Comparison of ENCODE assay signal across 1 cellular context in the genomic region with DNA sequence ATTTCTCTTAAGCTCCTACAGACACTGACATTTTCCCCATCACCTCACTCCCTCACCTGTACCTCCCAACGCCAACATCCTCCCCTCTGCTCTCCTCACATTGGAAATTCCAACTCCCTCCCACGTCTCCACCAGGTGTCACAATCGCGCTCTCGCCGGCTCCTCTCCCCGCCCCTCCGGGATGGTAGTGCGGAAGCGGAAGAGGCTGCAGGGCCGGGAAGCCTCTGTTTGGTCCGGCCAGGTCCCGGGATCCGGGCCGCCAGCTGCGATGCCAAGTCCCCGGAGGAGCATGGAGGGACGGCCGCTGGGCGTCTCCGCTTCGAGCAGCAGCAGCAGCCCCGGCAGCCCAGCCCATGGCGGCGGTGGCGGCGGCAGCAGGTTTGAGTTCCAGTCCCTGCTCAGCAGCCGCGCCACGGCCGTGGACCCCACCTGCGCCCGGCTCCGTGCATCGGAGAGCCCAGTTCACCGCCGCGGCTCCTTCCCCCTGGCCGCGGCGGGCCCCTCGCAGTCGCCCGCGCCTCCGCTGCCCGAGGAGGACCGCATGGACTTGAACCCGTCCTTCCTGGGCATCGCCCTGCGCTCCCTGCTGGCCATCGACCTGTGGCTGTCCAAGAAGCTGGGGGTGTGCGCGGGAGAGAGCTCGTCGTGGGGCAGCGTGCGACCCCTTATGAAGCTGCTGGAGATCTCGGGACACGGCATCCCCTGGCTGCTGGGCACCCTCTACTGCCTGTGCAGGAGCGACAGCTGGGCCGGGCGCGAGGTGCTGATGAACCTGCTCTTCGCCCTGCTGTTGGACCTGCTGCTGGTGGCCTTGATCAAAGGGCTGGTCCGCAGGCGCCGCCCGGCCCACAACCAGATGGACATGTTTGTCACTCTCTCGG.
TF ChIP-seq lines count a peak whose summit lies in the region.

A gene (plus strand): TSS at position 187 of the 881 bp plus-strand sequence. CDS start 82 bp downstream, at position 269.

TF ChIP-seq in HEK293, 187 proteins besides CTCF, POLR2A, EP300 and RAD21 (continued from another document and continues in another):
- TF ChIP-seq, protein P1, sequence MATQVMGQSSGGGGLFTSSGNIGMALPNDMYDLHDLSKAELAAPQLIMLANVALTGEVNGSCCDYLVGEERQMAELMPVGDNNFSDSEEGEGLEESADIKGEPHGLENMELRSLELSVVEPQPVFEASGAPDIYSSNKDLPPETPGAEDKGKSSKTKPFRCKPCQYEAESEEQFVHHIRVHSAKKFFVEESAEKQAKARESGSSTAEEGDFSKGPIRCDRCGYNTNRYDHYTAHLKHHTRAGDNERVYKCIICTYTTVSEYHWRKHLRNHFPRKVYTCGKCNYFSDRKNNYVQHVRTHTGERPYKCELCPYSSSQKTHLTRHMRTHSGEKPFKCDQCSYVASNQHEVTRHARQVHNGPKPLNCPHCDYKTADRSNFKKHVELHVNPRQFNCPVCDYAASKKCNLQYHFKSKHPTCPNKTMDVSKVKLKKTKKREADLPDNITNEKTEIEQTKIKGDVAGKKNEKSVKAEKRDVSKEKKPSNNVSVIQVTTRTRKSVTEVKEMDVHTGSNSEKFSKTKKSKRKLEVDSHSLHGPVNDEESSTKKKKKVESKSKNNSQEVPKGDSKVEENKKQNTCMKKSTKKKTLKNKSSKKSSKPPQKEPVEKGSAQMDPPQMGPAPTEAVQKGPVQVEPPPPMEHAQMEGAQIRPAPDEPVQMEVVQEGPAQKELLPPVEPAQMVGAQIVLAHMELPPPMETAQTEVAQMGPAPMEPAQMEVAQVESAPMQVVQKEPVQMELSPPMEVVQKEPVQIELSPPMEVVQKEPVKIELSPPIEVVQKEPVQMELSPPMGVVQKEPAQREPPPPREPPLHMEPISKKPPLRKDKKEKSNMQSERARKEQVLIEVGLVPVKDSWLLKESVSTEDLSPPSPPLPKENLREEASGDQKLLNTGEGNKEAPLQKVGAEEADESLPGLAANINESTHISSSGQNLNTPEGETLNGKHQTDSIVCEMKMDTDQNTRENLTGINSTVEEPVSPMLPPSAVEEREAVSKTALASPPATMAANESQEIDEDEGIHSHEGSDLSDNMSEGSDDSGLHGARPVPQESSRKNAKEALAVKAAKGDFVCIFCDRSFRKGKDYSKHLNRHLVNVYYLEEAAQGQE (tag by site-specific recombination; IDR thresholded peaks at IDR 0.05), result no peak
- peak; percentile 93 for TF ChIP-seq IKZF3 (tag by site-specific recombination; IDR thresholded peaks at IDR 0.05)
- TF ChIP-seq, protein P2, sequence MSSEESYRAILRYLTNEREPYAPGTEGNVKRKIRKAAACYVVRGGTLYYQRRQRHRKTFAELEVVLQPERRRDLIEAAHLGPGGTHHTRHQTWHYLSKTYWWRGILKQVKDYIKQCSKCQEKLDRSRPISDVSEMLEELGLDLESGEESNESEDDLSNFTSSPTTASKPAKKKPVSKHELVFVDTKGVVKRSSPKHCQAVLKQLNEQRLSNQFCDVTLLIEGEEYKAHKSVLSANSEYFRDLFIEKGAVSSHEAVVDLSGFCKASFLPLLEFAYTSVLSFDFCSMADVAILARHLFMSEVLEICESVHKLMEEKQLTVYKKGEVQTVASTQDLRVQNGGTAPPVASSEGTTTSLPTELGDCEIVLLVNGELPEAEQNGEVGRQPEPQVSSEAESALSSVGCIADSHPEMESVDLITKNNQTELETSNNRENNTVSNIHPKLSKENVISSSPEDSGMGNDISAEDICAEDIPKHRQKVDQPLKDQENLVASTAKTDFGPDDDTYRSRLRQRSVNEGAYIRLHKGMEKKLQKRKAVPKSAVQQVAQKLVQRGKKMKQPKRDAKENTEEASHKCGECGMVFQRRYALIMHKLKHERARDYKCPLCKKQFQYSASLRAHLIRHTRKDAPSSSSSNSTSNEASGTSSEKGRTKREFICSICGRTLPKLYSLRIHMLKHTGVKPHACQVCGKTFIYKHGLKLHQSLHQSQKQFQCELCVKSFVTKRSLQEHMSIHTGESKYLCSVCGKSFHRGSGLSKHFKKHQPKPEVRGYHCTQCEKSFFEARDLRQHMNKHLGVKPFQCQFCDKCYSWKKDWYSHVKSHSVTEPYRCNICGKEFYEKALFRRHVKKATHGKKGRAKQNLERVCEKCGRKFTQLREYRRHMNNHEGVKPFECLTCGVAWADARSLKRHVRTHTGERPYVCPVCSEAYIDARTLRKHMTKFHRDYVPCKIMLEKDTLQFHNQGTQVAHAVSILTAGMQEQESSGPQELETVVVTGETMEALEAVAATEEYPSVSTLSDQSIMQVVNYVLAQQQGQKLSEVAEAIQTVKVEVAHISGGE (tag by site-specific recombination; conservative IDR thresholded peaks at IDR 0.05; ENCODE audit: low read depth), result peak; percentile 98
- TF ChIP-seq ZBTB20 (tag by site-specific recombination; IDR thresholded peaks at IDR 0.05), result peak; percentile 84
- 0 out of 2 replicates have a peak, but pooled peaks have one; percentile 75 for TF ChIP-seq HOXC10 (CRISPR knock-in tag; IDR thresholded peaks at IDR 0.05)
- 0 out of 2 replicates have a peak, but pooled peaks have one; percentile 17 for TF ChIP-seq BCL11A (tag by site-specific recombination; IDR thresholded peaks at IDR 0.05; ENCODE audit: low read depth)
- TF ChIP-seq, protein P3, sequence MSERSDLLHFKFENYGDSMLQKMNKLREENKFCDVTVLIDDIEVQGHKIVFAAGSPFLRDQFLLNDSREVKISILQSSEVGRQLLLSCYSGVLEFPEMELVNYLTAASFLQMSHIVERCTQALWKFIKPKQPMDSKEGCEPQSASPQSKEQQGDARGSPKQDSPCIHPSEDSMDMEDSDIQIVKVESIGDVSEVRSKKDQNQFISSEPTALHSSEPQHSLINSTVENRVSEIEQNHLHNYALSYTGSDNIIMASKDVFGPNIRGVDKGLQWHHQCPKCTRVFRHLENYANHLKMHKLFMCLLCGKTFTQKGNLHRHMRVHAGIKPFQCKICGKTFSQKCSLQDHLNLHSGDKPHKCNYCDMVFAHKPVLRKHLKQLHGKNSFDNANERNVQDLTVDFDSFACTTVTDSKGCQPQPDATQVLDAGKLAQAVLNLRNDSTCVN (tag by site-specific recombination; optimal IDR thresholded peaks at IDR 0.05), result peak; percentile 65
- peak; percentile 44; the same call in 1 of the 2 replicates for TF ChIP-seq SP3 (tag by site-specific recombination; IDR thresholded peaks at IDR 0.05)
- peak; percentile 93 for TF ChIP-seq GLIS2 (tag by site-specific recombination; IDR thresholded peaks at IDR 0.05)
- TF ChIP-seq, protein P4, sequence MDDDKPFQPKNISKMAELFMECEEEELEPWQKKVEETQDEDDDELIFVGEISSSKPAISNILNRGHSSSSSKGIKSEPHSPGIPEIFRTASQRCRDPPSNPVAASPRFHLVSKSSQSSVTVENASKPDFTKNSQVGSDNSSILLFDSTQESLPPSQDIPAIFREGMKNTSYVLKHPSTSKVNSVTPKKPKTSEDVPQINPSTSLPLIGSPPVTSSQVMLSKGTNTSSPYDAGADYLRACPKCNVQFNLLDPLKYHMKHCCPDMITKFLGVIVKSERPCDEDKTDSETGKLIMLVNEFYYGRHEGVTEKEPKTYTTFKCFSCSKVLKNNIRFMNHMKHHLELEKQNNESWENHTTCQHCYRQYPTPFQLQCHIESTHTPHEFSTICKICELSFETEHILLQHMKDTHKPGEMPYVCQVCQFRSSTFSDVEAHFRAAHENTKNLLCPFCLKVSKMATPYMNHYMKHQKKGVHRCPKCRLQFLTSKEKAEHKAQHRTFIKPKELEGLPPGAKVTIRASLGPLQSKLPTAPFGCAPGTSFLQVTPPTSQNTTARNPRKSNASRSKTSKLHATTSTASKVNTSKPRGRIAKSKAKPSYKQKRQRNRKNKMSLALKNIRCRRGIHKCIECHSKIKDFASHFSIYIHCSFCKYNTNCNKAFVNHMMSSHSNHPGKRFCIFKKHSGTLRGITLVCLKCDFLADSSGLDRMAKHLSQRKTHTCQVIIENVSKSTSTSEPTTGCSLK (tag by site-specific recombination; IDR thresholded peaks at IDR 0.05), result no peak
- TF ChIP-seq TCF7L2 (IDR thresholded peaks at IDR 0.05; ENCODE audit: borderline replicate concordance, low read depth, low read length), result peak; percentile 39; the same call in 1 of the 2 replicates
- no peak for TF ChIP-seq ZNF548 (tag by site-specific recombination; IDR thresholded peaks at IDR 0.05)
- TF ChIP-seq, protein P5, sequence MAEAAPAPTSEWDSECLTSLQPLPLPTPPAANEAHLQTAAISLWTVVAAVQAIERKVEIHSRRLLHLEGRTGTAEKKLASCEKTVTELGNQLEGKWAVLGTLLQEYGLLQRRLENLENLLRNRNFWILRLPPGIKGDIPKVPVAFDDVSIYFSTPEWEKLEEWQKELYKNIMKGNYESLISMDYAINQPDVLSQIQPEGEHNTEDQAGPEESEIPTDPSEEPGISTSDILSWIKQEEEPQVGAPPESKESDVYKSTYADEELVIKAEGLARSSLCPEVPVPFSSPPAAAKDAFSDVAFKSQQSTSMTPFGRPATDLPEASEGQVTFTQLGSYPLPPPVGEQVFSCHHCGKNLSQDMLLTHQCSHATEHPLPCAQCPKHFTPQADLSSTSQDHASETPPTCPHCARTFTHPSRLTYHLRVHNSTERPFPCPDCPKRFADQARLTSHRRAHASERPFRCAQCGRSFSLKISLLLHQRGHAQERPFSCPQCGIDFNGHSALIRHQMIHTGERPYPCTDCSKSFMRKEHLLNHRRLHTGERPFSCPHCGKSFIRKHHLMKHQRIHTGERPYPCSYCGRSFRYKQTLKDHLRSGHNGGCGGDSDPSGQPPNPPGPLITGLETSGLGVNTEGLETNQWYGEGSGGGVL (tag by site-specific recombination; IDR thresholded peaks at IDR 0.05), result peak; percentile 36; the same call in 1 of the 2 replicates
- TF ChIP-seq, protein P6, sequence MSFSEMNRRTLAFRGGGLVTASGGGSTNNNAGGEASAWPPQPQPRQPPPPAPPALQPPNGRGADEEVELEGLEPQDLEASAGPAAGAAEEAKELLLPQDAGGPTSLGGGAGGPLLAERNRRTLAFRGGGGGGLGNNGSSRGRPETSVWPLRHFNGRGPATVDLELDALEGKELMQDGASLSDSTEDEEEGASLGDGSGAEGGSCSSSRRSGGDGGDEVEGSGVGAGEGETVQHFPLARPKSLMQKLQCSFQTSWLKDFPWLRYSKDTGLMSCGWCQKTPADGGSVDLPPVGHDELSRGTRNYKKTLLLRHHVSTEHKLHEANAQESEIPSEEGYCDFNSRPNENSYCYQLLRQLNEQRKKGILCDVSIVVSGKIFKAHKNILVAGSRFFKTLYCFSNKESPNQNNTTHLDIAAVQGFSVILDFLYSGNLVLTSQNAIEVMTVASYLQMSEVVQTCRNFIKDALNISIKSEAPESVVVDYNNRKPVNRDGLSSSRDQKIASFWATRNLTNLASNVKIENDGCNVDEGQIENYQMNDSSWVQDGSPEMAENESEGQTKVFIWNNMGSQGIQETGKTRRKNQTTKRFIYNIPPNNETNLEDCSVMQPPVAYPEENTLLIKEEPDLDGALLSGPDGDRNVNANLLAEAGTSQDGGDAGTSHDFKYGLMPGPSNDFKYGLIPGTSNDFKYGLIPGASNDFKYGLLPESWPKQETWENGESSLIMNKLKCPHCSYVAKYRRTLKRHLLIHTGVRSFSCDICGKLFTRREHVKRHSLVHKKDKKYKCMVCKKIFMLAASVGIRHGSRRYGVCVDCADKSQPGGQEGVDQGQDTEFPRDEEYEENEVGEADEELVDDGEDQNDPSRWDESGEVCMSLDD (tag by site-specific recombination; IDR thresholded peaks at IDR 0.05), result peak; percentile 22; the same call in 1 of the 2 replicates
- peak; percentile 37; the same call in 1 of the 2 replicates for TF ChIP-seq ZNF629 (tag by site-specific recombination; IDR thresholded peaks at IDR 0.05)
- peak; percentile 93 for TF ChIP-seq ZEB2 (tag by site-specific recombination; IDR thresholded peaks at IDR 0.05)
- peak; percentile 69 for TF ChIP-seq ZNF366 (tag by site-specific recombination; conservative IDR thresholded peaks at IDR 0.05)
- peak; percentile 56; the same call in 1 of the 2 replicates for TF ChIP-seq KLF8 (tag by site-specific recombination; IDR thresholded peaks at IDR 0.05)
- TF ChIP-seq, protein P7, sequence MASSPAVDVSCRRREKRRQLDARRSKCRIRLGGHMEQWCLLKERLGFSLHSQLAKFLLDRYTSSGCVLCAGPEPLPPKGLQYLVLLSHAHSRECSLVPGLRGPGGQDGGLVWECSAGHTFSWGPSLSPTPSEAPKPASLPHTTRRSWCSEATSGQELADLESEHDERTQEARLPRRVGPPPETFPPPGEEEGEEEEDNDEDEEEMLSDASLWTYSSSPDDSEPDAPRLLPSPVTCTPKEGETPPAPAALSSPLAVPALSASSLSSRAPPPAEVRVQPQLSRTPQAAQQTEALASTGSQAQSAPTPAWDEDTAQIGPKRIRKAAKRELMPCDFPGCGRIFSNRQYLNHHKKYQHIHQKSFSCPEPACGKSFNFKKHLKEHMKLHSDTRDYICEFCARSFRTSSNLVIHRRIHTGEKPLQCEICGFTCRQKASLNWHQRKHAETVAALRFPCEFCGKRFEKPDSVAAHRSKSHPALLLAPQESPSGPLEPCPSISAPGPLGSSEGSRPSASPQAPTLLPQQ (tag by site-specific recombination; IDR thresholded peaks at IDR 0.05), result peak; percentile 92
- peak; percentile 84 for TF ChIP-seq SP2 (tag by site-specific recombination; IDR thresholded peaks at IDR 0.05)
- TF ChIP-seq ZNF324 (tag by site-specific recombination; IDR thresholded peaks at IDR 0.05), result 0 out of 2 replicates have a peak, but pooled peaks have one; percentile 20
- TF ChIP-seq SCRT2 (tag by site-specific recombination; IDR thresholded peaks at IDR 0.05), result peak; percentile 73
- no peak for TF ChIP-seq HOXA7 (CRISPR knock-in tag; IDR thresholded peaks at IDR 0.05; ENCODE audit: borderline replicate concordance)
- TF ChIP-seq, protein P8, sequence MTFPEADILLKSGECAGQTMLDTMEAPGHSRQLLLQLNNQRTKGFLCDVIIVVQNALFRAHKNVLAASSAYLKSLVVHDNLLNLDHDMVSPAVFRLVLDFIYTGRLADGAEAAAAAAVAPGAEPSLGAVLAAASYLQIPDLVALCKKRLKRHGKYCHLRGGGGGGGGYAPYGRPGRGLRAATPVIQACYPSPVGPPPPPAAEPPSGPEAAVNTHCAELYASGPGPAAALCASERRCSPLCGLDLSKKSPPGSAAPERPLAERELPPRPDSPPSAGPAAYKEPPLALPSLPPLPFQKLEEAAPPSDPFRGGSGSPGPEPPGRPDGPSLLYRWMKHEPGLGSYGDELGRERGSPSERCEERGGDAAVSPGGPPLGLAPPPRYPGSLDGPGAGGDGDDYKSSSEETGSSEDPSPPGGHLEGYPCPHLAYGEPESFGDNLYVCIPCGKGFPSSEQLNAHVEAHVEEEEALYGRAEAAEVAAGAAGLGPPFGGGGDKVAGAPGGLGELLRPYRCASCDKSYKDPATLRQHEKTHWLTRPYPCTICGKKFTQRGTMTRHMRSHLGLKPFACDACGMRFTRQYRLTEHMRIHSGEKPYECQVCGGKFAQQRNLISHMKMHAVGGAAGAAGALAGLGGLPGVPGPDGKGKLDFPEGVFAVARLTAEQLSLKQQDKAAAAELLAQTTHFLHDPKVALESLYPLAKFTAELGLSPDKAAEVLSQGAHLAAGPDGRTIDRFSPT (tag by site-specific recombination; IDR thresholded peaks at IDR 0.05), result no peak
- TF ChIP-seq ZFHX2 (tag by site-specific recombination; conservative IDR thresholded peaks at IDR 0.05), result peak; percentile 72
- peak; percentile 68 for TF ChIP-seq ZBTB48 (tag by site-specific recombination; IDR thresholded peaks at IDR 0.05)
- no peak for TF ChIP-seq MEIS1 (CRISPR knock-in tag; IDR thresholded peaks at IDR 0.05; ENCODE audit: borderline replicate concordance)
- no peak for TF ChIP-seq ZNF473 (tag by site-specific recombination; IDR thresholded peaks at IDR 0.05)
- TF ChIP-seq ZNF501 (tag by site-specific recombination; IDR thresholded peaks at IDR 0.05), result peak; percentile 53
- peak; percentile 87 for TF ChIP-seq ZFP69B (tag by site-specific recombination; IDR thresholded peaks at IDR 0.05)
- TF ChIP-seq KLF7 (tag by site-specific recombination; IDR thresholded peaks at IDR 0.05; ENCODE audit: borderline replicate concordance), result 0 out of 2 replicates have a peak, but pooled peaks have one; percentile 45
- peak; percentile 83 for TF ChIP-seq ZNF335 (tag by site-specific recombination; conservative IDR thresholded peaks at IDR 0.05)
- peak; percentile 100 for TF ChIP-seq ZNF341 (tag by site-specific recombination; IDR thresholded peaks at IDR 0.05; ENCODE audit: low read depth)
